8 cellular contexts compared by ENCODE assay signal in genomic region chr7:157690833-157691382, GRCh38.
DNase-seq lines count a peak whose midpoint lies in the region; ATAC-seq and TF ChIP-seq lines count a peak whose summit lies in the region.

No MANE protein-coding gene starts in this region.

- no peak for ATAC-seq in GM19035 (IDR thresholded peaks at IDR 0.05; ENCODE audit: unreplicated experiment)

- H3K4me2 ChIP-seq in neuronal stem cell (ENCODE audit: insufficient read depth, low read length, poor library complexity, severe bottlenecking) = peak overlapping the region; percentile 91

- H3K4me3 ChIP-seq in fibroblast of mammary gland (ENCODE audit: control insufficient read depth, low read depth, low read length) (no peak overlapping the region), neuronal stem cell (ENCODE audit: low read length in 2 of 2) (peak overlapping the region; percentile 98)

- peak overlapping the region; percentile 99 for H2BK5ac ChIP-seq in neuronal stem cell (ENCODE audit: low read length)

- peak overlapping the region; percentile 93 for H3K9ac ChIP-seq in neuronal stem cell (ENCODE audit: low read depth, low read length, poor library complexity)

- H4K8ac ChIP-seq in neuronal stem cell (ENCODE audit: low read depth, low read length) = no peak overlapping the region

- peak overlapping the region; percentile 64 for H4K91ac ChIP-seq in neuronal stem cell (ENCODE audit: low read depth, low read length, poor library complexity)

- H3K27me3 ChIP-seq in neuronal stem cell (ENCODE audit: control insufficient read depth in 3 of 3, insufficient read depth in 3 of 3, low read depth in 1 of 3, low read length in 3 of 3) = no peaks in the 10 kb centered on the region

- peaks cover 17 to 18% of the 10 kb centered on the region in 2 donors for H3K4me1 ChIP-seq in neuronal stem cell (ENCODE audit: control insufficient read depth in 2 of 2, insufficient read depth in 1 of 2, low read depth in 1 of 2, low read length in 2 of 2)

- H2BK15ac ChIP-seq in neuronal stem cell (ENCODE audit: low read length) = peak overlapping the region; percentile 94

- H2BK120ac ChIP-seq in neuronal stem cell (ENCODE audit: low read depth, low read length) = peak overlapping the region; percentile 95

- DNase-seq in activated CD8-positive, alpha-beta memory T cell treated with anti-CD3 and anti-CD28 coated beads, Interleukin-2, amount 50 U/mL, for 48 hours = peak; percentile 50
- no peak for DNase-seq in activated CD8-positive, alpha-beta memory T cell treated with anti-CD3 and anti-CD28 coated beads, Interleukin-2, amount 50 U/mL, for 4 hours
- peak; percentile 89 for DNase-seq in RKO (ENCODE audit: low spot score)
- peak; percentile 80 for DNase-seq in fibroblast of mammary gland (ENCODE audit: low read depth)
- DNase-seq in neuronal stem cell (ENCODE audit: low spot score) = peak; percentile 92
- no peak for DNase-seq in NCI-H1694 treated with DMSO at 0.1 percent for 48 hours (lab: John Stamatoyannopoulos, UW)
- DNase-seq in KG1 (lab: John Stamatoyannopoulos, UW) = no peak

- H3K18ac ChIP-seq in neuronal stem cell (ENCODE audit: low read length) = peak overlapping the region; percentile 99

- H3K79me1 ChIP-seq in neuronal stem cell (ENCODE audit: low read depth, low read length) = peaks cover 15% of the 10 kb centered on the region

- H2BK12ac ChIP-seq in neuronal stem cell (ENCODE audit: low read length) = peak overlapping the region; percentile 24

- peak overlapping the region; percentile 94 for H3K27ac ChIP-seq in neuronal stem cell (replicated peaks; ENCODE audit: low read length)

- no peak overlapping the region for H3K4ac ChIP-seq in neuronal stem cell (ENCODE audit: low read length)

- H3K14ac ChIP-seq in neuronal stem cell (ENCODE audit: low read length) = no peak overlapping the region

- H2AFZ ChIP-seq in neuronal stem cell (ENCODE audit: low read length) = no peak overlapping the region

- no CpG with 5 or more reads among the region's 60 CpGs for WGBS in neuronal stem cell (ENCODE audit: extremely low coverage in 2 of 2, insufficient read length in 2 of 2, insufficient replicate concordance in 1 of 2), 2 donors

- peaks cover 0 to 5% of the 10 kb centered on the region in 2 donors for H3K9me3 ChIP-seq in neuronal stem cell (replicated peaks in 1 of 2; ENCODE audit: control insufficient read depth in 2 of 2, insufficient read depth in 1 of 2, low read depth in 1 of 2, low read length in 2 of 2)

- H2AK5ac ChIP-seq in neuronal stem cell (ENCODE audit: low read depth, low read length) = peak overlapping the region; percentile 99

- no peak overlapping the region for H3K23ac ChIP-seq in neuronal stem cell (ENCODE audit: low read depth, low read length, poor library complexity)

- peaks cover 0 to 38% of the 10 kb centered on the region in 2 donors for H3K36me3 ChIP-seq in neuronal stem cell (replicated peaks in 1 of 2; ENCODE audit: control insufficient read depth in 2 of 2, insufficient read depth in 2 of 2, low read length in 2 of 2)

- TF ChIP-seq CTCF in fibroblast of mammary gland (conservative IDR thresholded peaks at IDR 0.05; ENCODE audit: control insufficient read depth, insufficient read depth, low read depth, low read length) = no peak

Comparison
In these comparisons a context has a peak if more than half of its experiments do, and no peak if none do; other contexts are left out.
1. DNase-seq: peak in activated CD8-positive, alpha-beta memory T cell treated with anti-CD3 and anti-CD28 coated beads, Interleukin-2, amount 50 U/mL, for 48 hours (single experiment), RKO (single experiment), fibroblast of mammary gland (single experiment) and neuronal stem cell (single experiment); none in activated CD8-positive, alpha-beta memory T cell treated with anti-CD3 and anti-CD28 coated beads, Interleukin-2, amount 50 U/mL, for 4 hours (single experiment), NCI-H1694 treated with DMSO at 0.1 percent for 48 hours (single experiment) and KG1 (single experiment).